Comparison of ENCODE assay signal across 30 cellular contexts in genomic region chr15:23572844-23573243, GRCh38. TPM values are rescaled to one million over a fixed set of nuclear protein-coding genes. Genes with fewer than 3 reads are reported as not detected.
"Had no signal": no experiment of that assay in that cellular context is flagged by ENCODE, and none has a peak within 500 bp of the region (broad histone marks: within the 10 kb centered on the region; RNA-seq: fewer than 3 reads in every experiment).

No MANE protein-coding gene starts in this region.

- H3K27ac ChIP-seq: left lung, lower lobe of right lung, pancreas, prostate gland, skin epidermis, suprapubic skin, thoracic aorta, tibial artery, upper lobe of right lung, uterus had no signal

- H3K36me3 ChIP-seq: left lung, lower lobe of right lung, pancreas, prostate gland, suprapubic skin, thoracic aorta, tibial artery, upper lobe of right lung, uterus had no signal

- H3K4me1 ChIP-seq: left lung, lower lobe of right lung, prostate gland, suprapubic skin, tibial artery, upper lobe of right lung, uterus had no signal

- H3K4me3 ChIP-seq: left lung, lower lobe of right lung, pancreas, prostate gland, skin epidermis, suprapubic skin, thoracic aorta, tibial artery, upper lobe of right lung, uterus had no signal

- ATAC-seq: left colon; left lung; lower lobe of right lung; naive thymus-derived CD8-positive, alpha-beta T cell; pancreas; right cardiac atrium; sciatic nerve; stimulated activated effector memory CD8-positive, alpha-beta T cell treated with anti-CD3 and anti-CD28 coated beads, Interleukin-12 subunit alpha, Interleukin-12 subunit beta, amount 100 ng/mL, for 72 hours; upper lobe of right lung had no signal

- H3K27me3 ChIP-seq: left lung, pancreas, suprapubic skin, tibial artery, upper lobe of right lung, uterus had no signal

- H3K9me3 ChIP-seq: left lung, lower lobe of right lung, pancreas, prostate gland, suprapubic skin, thoracic aorta, tibial artery, upper lobe of right lung, uterus had no signal

- DNase-seq: immature natural killer cell; kidney; left colon; left lung; lower lobe of right lung; mammary epithelial cell; mesenchymal stem cell; naive thymus-derived CD8-positive, alpha-beta T cell; nucleus accumbens; pancreas; posterior cingulate gyrus; retina; right cardiac atrium; stimulated activated CD4-positive, alpha-beta T cell treated with anti-CD3 and anti-CD28 coated beads, Interleukin-12 subunit alpha, Interleukin-12 subunit beta, amount 100 ng/mL, for 4 hours; stimulated activated CD4-positive, alpha-beta T cell treated with anti-CD3 and anti-CD28 coated beads, Interleukin-15, amount 100 ng/mL, for 24 hours; stimulated activated CD4-positive, alpha-beta T cell treated with anti-CD3 and anti-CD28 coated beads, Interleukin-2, amount 100 ng/mL, for 24 hours; stimulated activated CD4-positive, alpha-beta T cell treated with anti-CD3 and anti-CD28 coated beads, Interleukin-4, amount 100 ng/mL, for 1 hour; stimulated activated naive CD4-positive, alpha-beta T cell; tibial artery; trophoblast cell; upper lobe of right lung; uterus had no signal

RNA-seq across cellular contexts. Expression of gene MKRN3, which starts 7.4 kb away (rescaled TPM):
- total RNA-seq: kidney, mucosa of gallbladder had no signal
- polyA plus RNA-seq: liver, mammary epithelial cell had no signal
